In genomic region chr9:136631038-136632000, GRCh38 we compare ENCODE assay signal across 8 cellular contexts. TPM values are rescaled to one million over a fixed set of nuclear protein-coding genes. Genes with fewer than 3 reads are reported as not detected.
DNase-seq lines count a peak whose midpoint lies in the region; ATAC-seq, FAIRE-seq and TF ChIP-seq lines count a peak whose summit lies in the region.

No MANE protein-coding gene starts in this region.

- H3K36me3 ChIP-seq in bronchial epithelial cell (ENCODE audit: control insufficient read depth, insufficient read depth, low read length) = no peaks in the 10 kb centered on the region

- peak; percentile 81 for FAIRE-seq in bronchial epithelial cell (lab: Jason Lieb, UNC)

- TF ChIP-seq CTCF in bronchial epithelial cell (IDR thresholded peaks at IDR 0.05; ENCODE audit: insufficient read depth, low read length, severe bottlenecking) = peak; percentile 88

- H3K27me3 ChIP-seq in bronchial epithelial cell (ENCODE audit: control insufficient read depth, insufficient read depth, low read length) = no peaks in the 10 kb centered on the region

- peak; percentile 66 for ATAC-seq in left colon
- ATAC-seq in GM21360 (IDR thresholded peaks at IDR 0.05; ENCODE audit: unreplicated experiment) = no peak

- intact Hi-C loops in left colon (cut with DNase I, micrococcal nuclease) = loop anchor here (2.0 to 5.0 kb wide), 2 partner anchors 144 to 147 kb away; no protein-coding TSS in a partner anchor

- peak; percentile 51 for DNase-seq in NCI-H510A treated with DMSO at 0.1 percent for 48 hours (lab: John Stamatoyannopoulos, UW)
- no peak for DNase-seq in NCI-H510A (lab: John Stamatoyannopoulos, UW)
- DNase-seq in NCI-H2196 treated with DMSO at 0.1 percent for 48 hours (lab: John Stamatoyannopoulos, UW; ENCODE audit: unreplicated experiment) = peak; percentile 39
- DNase-seq in activated CD4-positive, CD25-positive, alpha-beta regulatory T cell treated with anti-CD3 and anti-CD28 coated beads, Interleukin-2, amount 50 U/mL, for 16 hours (ENCODE audit: low read depth, low spot score) = peak; percentile 50
- peak; percentile 59 for DNase-seq in bronchial epithelial cell (ENCODE audit: low read depth)
- DNase-seq in left colon = peak; percentile 71 to 86
- DNase-seq in stimulated activated CD4-positive, alpha-beta T cell treated with anti-CD3 and anti-CD28 coated beads, Interleukin-4, amount 100 ng/mL, for 1 hour = peak; percentile 71

- H3K4me3 ChIP-seq in bronchial epithelial cell (ENCODE audit: low read depth, low read length) = no peak overlapping the region

RNA-seq across cellular contexts. Expression of gene EGFL7, which starts 31.4 kb away (rescaled TPM):
- total RNA-seq in bronchial epithelial cell (11.8 and 18.1 TPM in 2 replicates), left colon (10 to 100 TPM; 14.3 to 17.2 TPM)

RNA-seq across cellular contexts. Expression of gene AGPAT2, which starts 55.9 kb away (rescaled TPM):
- total RNA-seq in bronchial epithelial cell = 41.9 and 52.0 TPM in 2 replicates
- total RNA-seq in left colon = 100 to 1,000 TPM; 152 to 211 TPM
